In the genomic region with DNA sequence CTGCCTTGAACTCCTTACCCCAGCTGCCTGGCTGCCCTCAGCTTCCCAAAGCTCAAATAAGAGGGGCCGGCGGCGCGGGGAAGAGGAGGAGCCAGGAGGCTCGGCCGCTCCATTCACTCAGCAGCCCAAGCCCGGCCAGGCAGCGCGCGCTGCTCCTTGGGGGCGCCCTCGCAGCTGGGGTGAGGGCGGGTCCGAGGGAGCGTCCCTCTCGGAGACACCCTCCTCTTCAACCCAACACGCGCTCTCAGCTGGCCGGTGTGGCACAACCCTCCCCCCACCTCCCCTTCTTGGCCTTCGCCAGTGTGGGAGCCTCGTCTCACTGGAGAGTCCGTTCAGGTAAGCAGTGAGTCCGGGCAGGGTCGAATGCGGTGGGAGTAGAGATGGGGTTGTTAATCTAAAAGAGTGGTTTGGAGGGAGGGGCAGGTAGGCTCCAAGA, we compare ENCODE assay signal across 8 cellular contexts. TPM values are rescaled to one million over a fixed set of nuclear protein-coding genes. Genes with fewer than 3 reads are reported as not detected.
DNase-seq lines count a peak whose midpoint lies in the region; ATAC-seq, FAIRE-seq and TF ChIP-seq lines count a peak whose summit lies in the region.

Gene WT1, minus strand, starts transcription at position 29 of the 436 bp plus-strand sequence.

- peak within 1 kb of the TSS; percentile 79 to 87 for H3K27ac ChIP-seq in A549
- peak within 1 kb of the TSS; percentile 66 for H3K27ac ChIP-seq in adipose tissue (ENCODE audit: low read depth, low read length)
- no peak within 1 kb of the TSS for H3K27ac ChIP-seq in left lung

- 0 out of 3 replicates have a peak, but pooled peaks cover 4% of the 10 kb centered on the region for H3K4me1 ChIP-seq in A549
- H3K4me1 ChIP-seq in left lung, result peaks cover 6 to 40% of the 10 kb centered on the region in 2 donors

- CTCF ChIA-PET in A549 (lab: Yijun Ruan, JAX), result interaction anchor here (0.9 to 2.2 kb wide), 5 partner anchors 10 to 356 kb away, joined by 3 to 5 read pairs (median 5); no protein-coding TSS in a partner anchor

- TF ChIP-seq RAD21 in A549 (conservative IDR thresholded peaks at IDR 0.05 in 1 of 2, IDR thresholded peaks at IDR 0.05 in 1 of 2), result no peak

- TF ChIP-seq CTCF in A549 (IDR thresholded peaks at IDR 0.05) (no peak; the same call in 2 of the 3 replicates), left lung (IDR thresholded peaks at IDR 0.05) (no peak)

- TF ChIP-seq POLR2A in A549 (IDR thresholded peaks at IDR 0.05; ENCODE audit: low read length), result peak; percentile 35; the same call in 1 of the 2 replicates

- peak within 1 kb of the TSS; percentile 91 for H3K4me2 ChIP-seq in A549

- no peak for TF ChIP-seq EP300 in A549 (IDR thresholded peaks at IDR 0.05)

- H3K4me3 ChIP-seq in A549 (peak within 1 kb of the TSS; percentile 70), left lung (peak within 1 kb of the TSS; percentile 15 to 17)

- DNase-seq in A549 (ENCODE audit: low read depth in 1 of 2, low spot score in 1 of 2) (peak; percentile 57 to 64), HTR-8/SVneo (ENCODE audit: insufficient read length, low spot score) (peak; percentile 71), left lung (no peak), NCI-H526 treated with DMSO at 0.1 percent for 48 hours (lab: John Stamatoyannopoulos, UW) (no peak), G401 (ENCODE audit: low spot score) (no peak), epidermal melanocyte (ENCODE audit: insufficient read length, low spot score) (no peak), NCI-H1694 (lab: John Stamatoyannopoulos, UW) (no peak)

- in situ Hi-C loops in G401 (cut with HindIII; ENCODE audit: low sequenced_read_pairs), result no loop called here

- ATAC-seq in A549, result peak; percentile 77 to 90
- ATAC-seq in left lung, result peak; percentile 57

- intact Hi-C loops in left lung (cut with DNase I), result no loop called here

- H3K27me3 ChIP-seq in left lung, result peaks cover 99 to 100% of the 10 kb centered on the region in 2 donors

- no peak for FAIRE-seq in A549 (lab: Jason Lieb, UNC)
- FAIRE-seq in HTR-8/SVneo (lab: Jason Lieb, UNC), result peak; percentile 81

- H3K36me3 ChIP-seq in left lung, result no peaks in the 10 kb centered on the region

- H3K9me3 ChIP-seq in A549 (no peaks in the 10 kb centered on the region), left lung (no peaks in the 10 kb centered on the region)

- POLR2A ChIA-PET in A549 (lab: Yijun Ruan, JAX), result interaction anchor here (0.7 kb wide), 1 partner anchor 148 kb away, joined by 3 read pairs; the partner anchor contains the start of gene EIF3M

- WGBS in A549 (ENCODE audit: missing lambda C conversion rate), result 5% methylated on average over 18 of the region's 25 CpGs
- WGBS in adipose tissue, 3 donors, result 0 to 2% (median 1%) methylated on average over 21 to 25 of the region's 25 CpGs

TF ChIP-seq in A549, 52 proteins besides CTCF, POLR2A, EP300 and RAD21:
- TF ChIP-seq PHF8 (IDR thresholded peaks at IDR 0.05; ENCODE audit: borderline replicate concordance, low read depth), result no peak
- TF ChIP-seq, protein P1, sequence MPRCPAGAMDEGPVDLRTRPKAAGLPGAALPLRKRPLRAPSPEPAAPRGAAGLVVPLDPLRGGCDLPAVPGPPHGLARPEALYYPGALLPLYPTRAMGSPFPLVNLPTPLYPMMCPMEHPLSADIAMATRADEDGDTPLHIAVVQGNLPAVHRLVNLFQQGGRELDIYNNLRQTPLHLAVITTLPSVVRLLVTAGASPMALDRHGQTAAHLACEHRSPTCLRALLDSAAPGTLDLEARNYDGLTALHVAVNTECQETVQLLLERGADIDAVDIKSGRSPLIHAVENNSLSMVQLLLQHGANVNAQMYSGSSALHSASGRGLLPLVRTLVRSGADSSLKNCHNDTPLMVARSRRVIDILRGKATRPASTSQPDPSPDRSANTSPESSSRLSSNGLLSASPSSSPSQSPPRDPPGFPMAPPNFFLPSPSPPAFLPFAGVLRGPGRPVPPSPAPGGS (IDR thresholded peaks at IDR 0.05), result no peak
- TF ChIP-seq NPAS2 (CRISPR knock-in tag; IDR thresholded peaks at IDR 0.05; ENCODE audit: borderline replicate concordance), result no peak
- no peak for TF ChIP-seq TFCP2L1 (CRISPR knock-in tag; IDR thresholded peaks at IDR 0.05)
- peak in 1 of 2 experiments; percentile 25; a peak in 1 of 5 replicates for TF ChIP-seq JUN (IDR thresholded peaks at IDR 0.05)
- peak; percentile 66 for TF ChIP-seq MAX (IDR thresholded peaks at IDR 0.05)
- peak; percentile 44 for TF ChIP-seq E2F6 (IDR thresholded peaks at IDR 0.05; ENCODE audit: borderline replicate concordance, low read depth)
- TF ChIP-seq MAFK (IDR thresholded peaks at IDR 0.05; ENCODE audit: partially characterized antibody), result no peak
- TF ChIP-seq CHD4 (IDR thresholded peaks at IDR 0.05; ENCODE audit: borderline replicate concordance), result no peak
- no peak for TF ChIP-seq TP53 (CRISPR knock-in tag; IDR thresholded peaks at IDR 0.05)
- no peak for TF ChIP-seq BHLHE40 (IDR thresholded peaks at IDR 0.05; ENCODE audit: low read depth, low read length)
- no peak for TF ChIP-seq HDAC2 (IDR thresholded peaks at IDR 0.05)
- TF ChIP-seq ZSCAN20 (CRISPR knock-in tag; IDR thresholded peaks at IDR 0.05), result no peak
- TF ChIP-seq HOXA7 (CRISPR knock-in tag; IDR thresholded peaks at IDR 0.05), result no peak
- TF ChIP-seq ATOH8 (CRISPR knock-in tag; IDR thresholded peaks at IDR 0.05; ENCODE audit: low read depth), result no peak

RNA-seq across cellular contexts. Expression of gene WT1, which starts in this region (rescaled TPM):
- polyA plus RNA-seq in A549 (2011; rRNA removed) (4.0 and 4.2 TPM in 2 replicates), A549 (2017; fragmentation: RNase III; extraction: RNeasy Plus Mini Kit Qiagen cat#74134 plus additional on column Dnase treatment) (2.8 to 3.3 TPM (median 3.1 TPM) in 3 replicates), adipose tissue (10 to 100 TPM in 2 of 3 donors, under 1 TPM in 1; 0.28 to 27.1 (median 14.5) TPM)
- polyA plus RNA-seq in A549 (2012; cell fraction: cytosol; rRNA removed), result 3.8 and 5.4 TPM in 2 replicates
- 4.6 and 6.9 TPM in 2 replicates for polyA plus RNA-seq in A549 (2012; cell fraction: nucleus; rRNA removed)
- polyA minus RNA-seq in A549 (2011; rRNA and poly(A)+ RNA removed), result 8.0 and 8.1 TPM in 2 replicates
- 1 to 10 TPM in 1 of 2 donors, under 1 TPM in 1; 0.13 to 3.6 TPM for total RNA-seq in left lung
- total RNA-seq in G401 (2014; rRNA removed; shearing (Covaris generic)), result not detected in 2 replicates

Comparison
In these comparisons a context has a peak if more than half of its experiments do, and no peak if none do; other contexts are left out.
1. DNase-seq: peak in A549 (2 of 2) and HTR-8/SVneo (single experiment); none in left lung (0 of 2), NCI-H526 treated with DMSO at 0.1 percent for 48 hours (single experiment), G401 (single experiment), epidermal melanocyte (single experiment) and NCI-H1694 (single experiment).
2. H3K27ac ChIP-seq: peak in A549 (2 of 2) and adipose tissue (single experiment); none in left lung (0 of 2).